Comparison of ENCODE assay signal across 9 cellular contexts in the genomic region with DNA sequence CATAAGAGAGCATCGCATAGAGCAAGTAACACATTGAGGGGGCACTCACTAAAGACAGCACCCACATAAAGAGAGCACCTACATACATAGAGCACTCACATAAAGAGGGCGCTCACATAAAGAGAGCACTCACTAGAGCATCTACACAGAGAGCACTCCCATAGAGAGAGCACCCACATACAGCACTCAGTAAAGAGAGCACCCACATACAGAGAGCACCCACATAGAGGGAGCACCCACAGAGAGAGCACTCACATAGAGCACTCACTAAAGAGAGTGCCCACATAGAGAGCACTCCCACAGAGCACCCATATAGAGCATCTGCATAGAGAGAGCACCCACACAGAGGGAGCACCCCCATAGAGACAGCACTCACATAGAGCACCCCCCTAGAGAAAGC. TPM values are rescaled to one million over a fixed set of nuclear protein-coding genes. Genes with fewer than 3 reads are reported as not detected.
DNase-seq lines count a peak whose midpoint lies in the region; ATAC-seq lines count a peak whose summit lies in the region.
"Had no signal": no experiment of that assay in that cellular context is flagged by ENCODE, and none has a peak within 500 bp of the region (broad histone marks: within the 10 kb centered on the region; RNA-seq: fewer than 3 reads in every experiment).

No MANE protein-coding gene starts in this region.

- intact Hi-C loops in activated T-helper 2 cell treated with anti-CD3 and anti-CD28 coated beads, Interferon-gamma antibody, Interleukin-2, Interleukin-4, amounts not matched to agents 10 μg/mL and 5 μg/mL and 100 μg/mL, durations not matched to agents 14 hours and 24 hours and 36 hours (cut with micrococcal nuclease) = loop anchor here (1.0 kb wide), 3 partner anchors 46 to 417 kb away; no protein-coding TSS in a partner anchor

- peaks cover 7% of the 10 kb centered on the region for H3K4me1 Mint-ChIP-seq in activated naive CD4-positive, alpha-beta T cell treated with anti-CD3 and anti-CD28 coated beads, Interleukin-2, amount 50 U/mL, for 24 hours
- H3K4me1 Mint-ChIP-seq in activated T-helper 2 cell treated with anti-CD3 and anti-CD28 coated beads, Interferon-gamma antibody, Interleukin-2, Interleukin-4, amounts not matched to agents 10 μg/mL and 5 μg/mL and 100 μg/mL, durations not matched to agents 14 hours and 24 hours and 36 hours (ENCODE audit: low read depth) = peaks cover 12% of the 10 kb centered on the region
- peaks cover 15% of the 10 kb centered on the region for H3K4me1 Mint-ChIP-seq in stimulated activated effector memory CD8-positive, alpha-beta T cell treated with anti-CD3 and anti-CD28 coated beads, Interleukin-12 subunit alpha, Interleukin-12 subunit beta, amount 100 ng/mL, for 72 hours

- ATAC-seq in HG02798 (IDR thresholded peaks at IDR 0.05; ENCODE audit: poor library complexity, unreplicated experiment) = peak; percentile 3
- ATAC-seq in stimulated activated effector memory CD8-positive, alpha-beta T cell treated with anti-CD3 and anti-CD28 coated beads, Interleukin-12 subunit alpha, Interleukin-12 subunit beta, amount 100 ng/mL, for 72 hours = no peak
- ATAC-seq in HG03045 (IDR thresholded peaks at IDR 0.05; ENCODE audit: unreplicated experiment) = no peak

- H3K27me3 Mint-ChIP-seq in activated naive CD4-positive, alpha-beta T cell treated with anti-CD3 and anti-CD28 coated beads, Interleukin-2, amount 50 U/mL, for 24 hours = no peaks in the 10 kb centered on the region
- H3K27me3 Mint-ChIP-seq in activated T-helper 2 cell treated with anti-CD3 and anti-CD28 coated beads, Interferon-gamma antibody, Interleukin-2, Interleukin-4, amounts not matched to agents 10 μg/mL and 5 μg/mL and 100 μg/mL, durations not matched to agents 14 hours and 24 hours and 36 hours (ENCODE audit: low read depth) = peaks cover 18% of the 10 kb centered on the region

- H3K36me3 Mint-ChIP-seq in activated naive CD4-positive, alpha-beta T cell treated with anti-CD3 and anti-CD28 coated beads, Interleukin-2, amount 50 U/mL, for 24 hours = no peaks in the 10 kb centered on the region
- H3K36me3 Mint-ChIP-seq in activated T-helper 2 cell treated with anti-CD3 and anti-CD28 coated beads, Interferon-gamma antibody, Interleukin-2, Interleukin-4, amounts not matched to agents 10 μg/mL and 5 μg/mL and 100 μg/mL, durations not matched to agents 14 hours and 24 hours and 36 hours (ENCODE audit: low read depth) = no peaks in the 10 kb centered on the region
- H3K36me3 Mint-ChIP-seq in stimulated activated effector memory CD8-positive, alpha-beta T cell treated with anti-CD3 and anti-CD28 coated beads, Interleukin-12 subunit alpha, Interleukin-12 subunit beta, amount 100 ng/mL, for 72 hours = no peaks in the 10 kb centered on the region

- no peak for DNase-seq in activated naive CD4-positive, alpha-beta T cell treated with anti-CD3 and anti-CD28 coated beads, Interleukin-2, amount 50 U/mL, for 16 hours
- no peak for DNase-seq in activated T-helper 2 cell treated with anti-CD3 and anti-CD28 coated beads, Interferon-gamma antibody, Interleukin-2, Interleukin-4, amounts not matched to agents 10 μg/mL and 5 μg/mL and 100 μg/mL, durations not matched to agents 14 hours and 24 hours and 36 hours (ENCODE audit: low spot score)
- DNase-seq in stimulated activated effector memory CD8-positive, alpha-beta T cell treated with anti-CD3 and anti-CD28 coated beads, Interleukin-12 subunit alpha, Interleukin-12 subunit beta, amount 100 ng/mL, for 72 hours (ENCODE audit: low spot score in 2 of 2) = no peak
- DNase-seq in hepatic stellate cell (ENCODE audit: low spot score) = no peak
- no peak for DNase-seq in midbrain (lab: John Stamatoyannopoulos, UW)

- H3K4me3 Mint-ChIP-seq in activated naive CD4-positive, alpha-beta T cell treated with anti-CD3 and anti-CD28 coated beads, Interleukin-2, amount 50 U/mL, for 24 hours = peak overlapping the region; percentile 84
- peak overlapping the region; percentile 68 for H3K4me3 Mint-ChIP-seq in activated T-helper 2 cell treated with anti-CD3 and anti-CD28 coated beads, Interferon-gamma antibody, Interleukin-2, Interleukin-4, amounts not matched to agents 10 μg/mL and 5 μg/mL and 100 μg/mL, durations not matched to agents 14 hours and 24 hours and 36 hours (ENCODE audit: low read depth)
- H3K4me3 Mint-ChIP-seq in stimulated activated effector memory CD8-positive, alpha-beta T cell treated with anti-CD3 and anti-CD28 coated beads, Interleukin-12 subunit alpha, Interleukin-12 subunit beta, amount 100 ng/mL, for 72 hours = peak overlapping the region; percentile 63

- H3K9me3 Mint-ChIP-seq in activated naive CD4-positive, alpha-beta T cell treated with anti-CD3 and anti-CD28 coated beads, Interleukin-2, amount 50 U/mL, for 24 hours = no peaks in the 10 kb centered on the region
- H3K9me3 Mint-ChIP-seq in activated T-helper 2 cell treated with anti-CD3 and anti-CD28 coated beads, Interferon-gamma antibody, Interleukin-2, Interleukin-4, amounts not matched to agents 10 μg/mL and 5 μg/mL and 100 μg/mL, durations not matched to agents 14 hours and 24 hours and 36 hours = no peaks in the 10 kb centered on the region
- H3K9me3 Mint-ChIP-seq in stimulated activated effector memory CD8-positive, alpha-beta T cell treated with anti-CD3 and anti-CD28 coated beads, Interleukin-12 subunit alpha, Interleukin-12 subunit beta, amount 100 ng/mL, for 72 hours = no peaks in the 10 kb centered on the region

- H3K27ac Mint-ChIP-seq in activated naive CD4-positive, alpha-beta T cell treated with anti-CD3 and anti-CD28 coated beads, Interleukin-2, amount 50 U/mL, for 24 hours = peak overlapping the region; percentile 38
- H3K27ac Mint-ChIP-seq in activated T-helper 2 cell treated with anti-CD3 and anti-CD28 coated beads, Interferon-gamma antibody, Interleukin-2, Interleukin-4, amounts not matched to agents 10 μg/mL and 5 μg/mL and 100 μg/mL, durations not matched to agents 14 hours and 24 hours and 36 hours = no peak overlapping the region
- H3K27ac Mint-ChIP-seq in stimulated activated effector memory CD8-positive, alpha-beta T cell treated with anti-CD3 and anti-CD28 coated beads, Interleukin-12 subunit alpha, Interleukin-12 subunit beta, amount 100 ng/mL, for 72 hours = no peak overlapping the region
- H3K27ac Mint-ChIP-seq: progenitor cell of endocrine pancreas had no signal

RNA-seq across cellular contexts. Expression of gene INSIG1, which starts 47.8 kb away (rescaled TPM):
- total RNA-seq in activated T-helper 2 cell treated with anti-CD3 and anti-CD28 coated beads, Interferon-gamma antibody, Interleukin-2, Interleukin-4, amounts not matched to agents 10 μg/mL and 5 μg/mL and 100 μg/mL, durations not matched to agents 14 hours and 24 hours and 36 hours = 197 and 198 TPM in 2 replicates
